Comparison of ENCODE assay signal across 11 cellular contexts in the genomic region with DNA sequence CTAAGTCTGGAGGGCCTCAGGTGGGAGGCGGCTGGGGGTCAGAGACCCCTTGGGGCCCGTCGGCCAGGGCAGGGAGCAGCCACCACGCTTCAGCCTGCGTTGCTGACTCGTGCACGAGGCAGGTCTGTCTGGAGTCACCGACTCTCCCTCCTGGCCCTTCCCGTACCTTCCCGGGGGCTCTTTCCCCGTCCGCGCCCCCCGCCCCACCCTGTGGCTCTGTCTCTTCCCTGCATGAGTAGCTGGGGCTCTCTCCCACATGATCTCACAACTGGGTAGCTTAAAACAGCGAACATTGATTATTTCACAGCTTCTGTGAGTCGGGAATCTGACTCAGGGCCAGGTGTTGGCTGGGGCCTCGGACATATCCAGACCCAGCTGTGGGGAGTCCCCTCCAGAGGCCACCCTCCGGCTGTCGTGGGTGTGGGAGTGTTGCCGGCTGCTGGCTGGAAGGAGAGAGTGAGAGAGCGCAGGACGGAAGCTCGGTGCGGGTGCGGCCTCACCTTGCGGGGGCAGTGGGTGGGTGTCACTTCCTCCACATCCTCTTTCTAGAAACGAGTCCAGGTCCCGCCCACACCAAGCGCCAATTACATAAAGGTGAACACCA. TPM values are rescaled to one million over a fixed set of nuclear protein-coding genes. Genes with fewer than 3 reads are reported as not detected.
A peak's percentile ranks its signal among the peaks of the same experiment; 100 is the strongest.
DNase-seq lines count a peak whose midpoint lies in the region; ATAC-seq, FAIRE-seq and TF ChIP-seq lines count a peak whose summit lies in the region.
"Had no signal": no experiment of that assay in that cellular context is flagged by ENCODE, and none has a peak within 500 bp of the region (broad histone marks: within the 10 kb centered on the region; RNA-seq: fewer than 3 reads in every experiment).

No MANE protein-coding gene starts in this region.

- H3K4me1 Mint-ChIP-seq in MCF 10A (ENCODE audit: insufficient read depth, unreplicated experiment), result peaks cover 14% of the 10 kb centered on the region
- H3K4me1 Mint-ChIP-seq in activated naive CD4-positive, alpha-beta T cell treated with anti-CD3 and anti-CD28 coated beads, Interleukin-2, amount 10 ng/mL, durations not matched to agents 7 days and 5 days, result peaks cover 20% of the 10 kb centered on the region

- CTCF ChIA-PET in MCF 10A (lab: Yijun Ruan, JAX) (interaction anchor here (0.6 kb wide), 2 partner anchors 88 to 144 kb away, joined by 3 read pairs; no protein-coding TSS in a partner anchor), OCI-LY7 (lab: Charles Lee; ENCODE audit: unreplicated experiment) (no interaction called here)
- CTCF ChIA-PET in activated naive CD4-positive, alpha-beta T cell treated with anti-CD3 and anti-CD28 coated beads, Interleukin-2, amount 10 ng/mL, durations not matched to agents 7 days and 5 days (lab: Charles Lee), result interaction anchor here (1.5 kb wide), 1 partner anchor 72 kb away, joined by 4 read pairs; no protein-coding TSS in a partner anchor

- TF ChIP-seq POLR2A in breast epithelium (IDR thresholded peaks at IDR 0.05), result no peak

- DNase-seq in MCF 10A (ENCODE audit: unreplicated experiment) (peak; percentile 58), breast epithelium (ENCODE audit: low spot score in 2 of 2) (no peak), urothelium cell line (ENCODE audit: low spot score) (peak; percentile 58), OCI-LY7 (ENCODE audit: low spot score) (no peak), NCI-H774 (lab: John Stamatoyannopoulos, UW) (no peak)
- DNase-seq in activated naive CD4-positive, alpha-beta T cell treated with anti-CD3 and anti-CD28 coated beads, Interleukin-2, amount 10 ng/mL, durations not matched to agents 7 days and 5 days, result peak; percentile 75
- DNase-seq: MG63 had no signal

- no peak for TF ChIP-seq CTCF in MCF 10A (IDR thresholded peaks at IDR 0.05; ENCODE audit: unreplicated experiment)
- TF ChIP-seq CTCF in breast epithelium (IDR thresholded peaks at IDR 0.05), result no peak
- no peak for TF ChIP-seq CTCF in OCI-LY7 (conservative IDR thresholded peaks at IDR 0.05; ENCODE audit: low read length)

- H3K27me3 Mint-ChIP-seq in MCF 10A (ENCODE audit: insufficient read depth, unreplicated experiment), result no peaks in the 10 kb centered on the region
- peaks cover 56% of the 10 kb centered on the region for H3K27me3 Mint-ChIP-seq in activated naive CD4-positive, alpha-beta T cell treated with anti-CD3 and anti-CD28 coated beads, Interleukin-2, amount 10 ng/mL, durations not matched to agents 7 days and 5 days

- no peak overlapping the region for H3K4me2 ChIP-seq in OCI-LY7 (ENCODE audit: low read length)
- H3K4me2 ChIP-seq: A549 had no signal

- H3K4me3 ChIP-seq in breast epithelium, result peak overlapping the region in 1 of 3 donors; percentile 45
- no peak overlapping the region for H3K4me3 ChIP-seq in mesodermal cell (ENCODE audit: extremely low read depth, insufficient read depth, low read length, poor library complexity, severe bottlenecking)
- H3K4me3 ChIP-seq in OCI-LY7 (ENCODE audit: low read depth, low read length, poor library complexity, severe bottlenecking), result no peak overlapping the region
- H3K4me3 ChIP-seq: A549, MG63, psoas muscle had no signal

- H4K20me1 ChIP-seq in OCI-LY7 (ENCODE audit: insufficient read depth, low read length), result no peaks in the 10 kb centered on the region

- 81 to 83% methylated on average over 21 to 26 of the region's 29 CpGs for WGBS in mesodermal cell (ENCODE audit: insufficient coverage in 2 of 2), 2 experiments

- no peaks in the 10 kb centered on the region for H3K79me2 ChIP-seq in OCI-LY7 (ENCODE audit: insufficient read depth, low read depth, low read length)

- no peaks in the 10 kb centered on the region for H3K9me3 ChIP-seq in breast epithelium
- no peaks in the 10 kb centered on the region for H3K9me3 ChIP-seq in mesodermal cell (ENCODE audit: control insufficient read depth, low read length)
- H3K9me3 ChIP-seq in OCI-LY7 (ENCODE audit: low read length), result no peaks in the 10 kb centered on the region
- H3K9me3 ChIP-seq: A549, MG63, psoas muscle had no signal

- H3K27ac ChIP-seq in breast epithelium, result peak overlapping the region in 1 of 2 donors; percentile 51
- H3K27ac ChIP-seq in mesodermal cell (ENCODE audit: low read depth, low read length, severe bottlenecking), result peak overlapping the region; percentile 3
- H3K27ac ChIP-seq in OCI-LY7 (ENCODE audit: low read depth, low read length, poor library complexity, severe bottlenecking), result no peak overlapping the region
- H3K27ac ChIP-seq: psoas muscle had no signal

- H3K36me3 ChIP-seq in breast epithelium, result no peaks in the 10 kb centered on the region
- H3K36me3 ChIP-seq in mesodermal cell (ENCODE audit: control insufficient read depth, insufficient read depth, low read length), result no peaks in the 10 kb centered on the region
- no peaks in the 10 kb centered on the region for H3K36me3 ChIP-seq in OCI-LY7 (ENCODE audit: insufficient read depth, low read length)

- H3K9me2 ChIP-seq in OCI-LY7 (ENCODE audit: insufficient read depth, low read length), result no peaks in the 10 kb centered on the region

- POLR2A ChIA-PET in MCF 10A (lab: Yijun Ruan, JAX), result interaction anchor here (0.6 to 1.1 kb wide), 3 partner anchors 10 to 96 kb away, joined by 3 to 4 read pairs (median 4); no protein-coding TSS in a partner anchor
- POLR2A ChIA-PET in OCI-LY7 (lab: Charles Lee), result no interaction called here

- no peak overlapping the region for H3K27ac Mint-ChIP-seq in MCF 10A (ENCODE audit: low read depth, unreplicated experiment)
- peak overlapping the region; percentile 45 for H3K27ac Mint-ChIP-seq in activated naive CD4-positive, alpha-beta T cell treated with anti-CD3 and anti-CD28 coated beads, Interleukin-2, amount 10 ng/mL, durations not matched to agents 7 days and 5 days

- H3K4me3 Mint-ChIP-seq in MCF 10A (ENCODE audit: unreplicated experiment), result no peak overlapping the region
- peak overlapping the region; percentile 66 for H3K4me3 Mint-ChIP-seq in activated naive CD4-positive, alpha-beta T cell treated with anti-CD3 and anti-CD28 coated beads, Interleukin-2, amount 10 ng/mL, durations not matched to agents 7 days and 5 days

- BruUV-seq in MCF 10A (replicated peaks; lab: Mats Ljungman, UMichigan) (no TSS peak), OCI-LY7 (replicated peaks; lab: Mats Ljungman, UMichigan) (no TSS peak)

- FAIRE-seq in urothelium cell line (lab: Jason Lieb, UNC), result no peak
- FAIRE-seq: A549 had no signal

- peaks cover 0 to 8% of the 10 kb centered on the region in 2 donors for H3K4me1 ChIP-seq in breast epithelium
- peaks cover 11% of the 10 kb centered on the region for H3K4me1 ChIP-seq in mesodermal cell (ENCODE audit: control insufficient read depth, insufficient read depth, low read length, poor library complexity, severe bottlenecking)
- no peaks in the 10 kb centered on the region for H3K4me1 ChIP-seq in OCI-LY7 (ENCODE audit: insufficient read depth, low read length, poor library complexity, severe bottlenecking)

- no peaks in the 10 kb centered on the region for H3K36me3 Mint-ChIP-seq in MCF 10A (ENCODE audit: insufficient read depth, unreplicated experiment)
- H3K36me3 Mint-ChIP-seq in activated naive CD4-positive, alpha-beta T cell treated with anti-CD3 and anti-CD28 coated beads, Interleukin-2, amount 10 ng/mL, durations not matched to agents 7 days and 5 days, result no peaks in the 10 kb centered on the region

- no peaks in the 10 kb centered on the region for H3K9me3 Mint-ChIP-seq in MCF 10A (ENCODE audit: unreplicated experiment)
- peaks cover 6% of the 10 kb centered on the region for H3K9me3 Mint-ChIP-seq in activated naive CD4-positive, alpha-beta T cell treated with anti-CD3 and anti-CD28 coated beads, Interleukin-2, amount 10 ng/mL, durations not matched to agents 7 days and 5 days

- H2AFZ ChIP-seq in OCI-LY7 (ENCODE audit: low read length), result no peak overlapping the region

- intact Hi-C loops in MCF 10A (cut with micrococcal nuclease), result no loop called here
- intact Hi-C loops in breast epithelium (cut with DNase I; ENCODE audit: low total_unique reads), result no loop called here
- intact Hi-C loops in OCI-LY7 (cut with micrococcal nuclease; ENCODE audit: unreplicated experiment), result no loop called here

- no peak for ATAC-seq in GM21619 (IDR thresholded peaks at IDR 0.05; ENCODE audit: unreplicated experiment)
- ATAC-seq: A549, psoas muscle had no signal

- H3K27me3 ChIP-seq in breast epithelium, result no peaks in the 10 kb centered on the region
- H3K27me3 ChIP-seq: MG63 had no signal

RNA-seq across cellular contexts. Expression of gene BAHCC1, which starts 17.3 kb away (rescaled TPM):
- total RNA-seq in MCF 10A (2022) (7.4 and 9.2 TPM in 2 replicates), breast epithelium (10 to 100 TPM in 2 of 3 donors, 1 to 10 TPM in 1; 7.4 to 17.0 (median 11.7) TPM), OCI-LY7 (2022) (5.5 and 5.7 TPM in 2 replicates)
- polyA plus RNA-seq in mesodermal cell (2013, experiment 1 of 2), result 29.9 TPM
- polyA plus RNA-seq in mesodermal cell (2013, experiment 2 of 2), result 21.6 TPM
- total RNA-seq in OCI-LY7 (2014; rRNA removed; shearing (Covaris generic)), result 1.4 and 5.2 TPM in 2 replicates

Comparison
In these comparisons a context has a peak if more than half of its experiments do, and no peak if none do; other contexts are left out.
1. DNase-seq: peak in MCF 10A (single experiment), activated naive CD4-positive, alpha-beta T cell treated with anti-CD3 and anti-CD28 coated beads, Interleukin-2, amount 10 ng/mL, durations not matched to agents 7 days and 5 days (single experiment) and urothelium cell line (single experiment); none in breast epithelium (0 of 2), OCI-LY7 (single experiment) and NCI-H774 (single experiment).